ENCODE assay signal across 1 cellular context in genomic region chr18:68837665-68838390, GRCh38.
TF ChIP-seq lines count a peak whose summit lies in the region.

No MANE protein-coding gene starts in this region.

TF ChIP-seq in SK-N-SH, 30 proteins besides CTCF, POLR2A, EP300 and RAD21 (continued from another document):
- no peak for TF ChIP-seq ZBTB33 (IDR thresholded peaks at IDR 0.05; ENCODE audit: borderline replicate concordance, low read depth)
- TF ChIP-seq TCF12 (IDR thresholded peaks at IDR 0.05), result no peak
- no peak for TF ChIP-seq RFX5 (IDR thresholded peaks at IDR 0.05; ENCODE audit: low read length)
- TF ChIP-seq MXI1 (IDR thresholded peaks at IDR 0.05; ENCODE audit: low read depth, low read length), result no peak
- TF ChIP-seq POLR2AphosphoS5 (IDR thresholded peaks at IDR 0.05; ENCODE audit: low read depth, low read length), result no peak
- TF ChIP-seq RCOR1 (IDR thresholded peaks at IDR 0.05; ENCODE audit: low read length), result no peak
- no peak for TF ChIP-seq MEF2A (IDR thresholded peaks at IDR 0.05; ENCODE audit: borderline replicate concordance, low read depth)
- TF ChIP-seq TEAD4 (IDR thresholded peaks at IDR 0.05; ENCODE audit: borderline replicate concordance, insufficient read depth), result no peak
- no peak for TF ChIP-seq NFIC (IDR thresholded peaks at IDR 0.05; ENCODE audit: borderline replicate concordance)
- TF ChIP-seq SMC3 (IDR thresholded peaks at IDR 0.05; ENCODE audit: low read depth, low read length), result no peak
- no peak for TF ChIP-seq NRF1 (IDR thresholded peaks at IDR 0.05; ENCODE audit: low read depth, low read length)
- no peak for TF ChIP-seq SIN3A (IDR thresholded peaks at IDR 0.05; ENCODE audit: borderline replicate concordance, low read depth, low read length)
- TF ChIP-seq FOXM1 (IDR thresholded peaks at IDR 0.05; ENCODE audit: low read depth), result no peak
- no peak for TF ChIP-seq REST (IDR thresholded peaks at IDR 0.05; ENCODE audit: low read depth, low read length)
- TF ChIP-seq FOSL2 (IDR thresholded peaks at IDR 0.05; ENCODE audit: borderline replicate concordance, low read depth), result no peak
- TF ChIP-seq RXRA (IDR thresholded peaks at IDR 0.05; ENCODE audit: borderline replicate concordance, low read depth), result no peak
- TF ChIP-seq USF1 (IDR thresholded peaks at IDR 0.05; ENCODE audit: borderline replicate concordance, low read depth), result no peak
